In genomic region chr4:3335385-3335784, GRCh38 we compare ENCODE assay signal across 28 cellular contexts. TPM values are rescaled to one million over a fixed set of nuclear protein-coding genes. Genes with fewer than 3 reads are reported as not detected.
DNase-seq lines count a peak whose midpoint lies in the region; ATAC-seq, FAIRE-seq and TF ChIP-seq lines count a peak whose summit lies in the region.
"Had no signal": no experiment of that assay in that cellular context is flagged by ENCODE, and none has a peak within 500 bp of the region (broad histone marks: within the 10 kb centered on the region; RNA-seq: fewer than 3 reads in every experiment).

No MANE protein-coding gene starts in this region.

- no peak for DNase-seq in activated naive CD4-positive, alpha-beta T cell treated with anti-CD3 and anti-CD28 coated beads, Interleukin-2, amount 50 U/mL, for 16 hours
- peak; percentile 61 for DNase-seq in NCI-H2081 treated with DMSO at 0.1 percent for 48 hours (lab: John Stamatoyannopoulos, UW)
- no peak for DNase-seq in neural progenitor cell (ENCODE audit: low spot score)
- DNase-seq in GM12892 (ENCODE audit: insufficient read length), result no peak
- DNase-seq in NOMO-1 treated with DMSO at 0.1 percent for 48 hours (lab: John Stamatoyannopoulos, UW; ENCODE audit: unreplicated experiment), result no peak
- DNase-seq: ACHN; activated CD4-positive, alpha-beta T cell treated with anti-CD3 and anti-CD28 coated beads for 36 hours; activated gamma-delta T cell; cortex of kidney; GOT3; heart right ventricle; Karpas-422; left ventricle myocardium inferior; SHP77 treated with DMSO at 0.1 percent for 48 hours; stimulated activated CD4-positive, alpha-beta T cell treated with anti-CD3 and anti-CD28 coated beads, Interleukin-4, amount 100 ng/mL, for 4 hours; stimulated activated naive CD8-positive, alpha-beta T cell treated with anti-CD3 and anti-CD28 coated beads, Interleukin-15, amount 100 ng/mL, for 72 hours; T-cell; transverse colon had no signal

- no peak overlapping the region for H3K4me3 Mint-ChIP-seq in activated naive CD4-positive, alpha-beta T cell treated with anti-CD3 and anti-CD28 coated beads, Interleukin-2, amount 50 U/mL, for 24 hours
- H3K4me3 Mint-ChIP-seq in brain (peak overlapping the region in 1 of 5 experiments; percentile 45), neural progenitor cell (no peak overlapping the region)
- H3K4me3 Mint-ChIP-seq: activated CD4-positive, alpha-beta T cell treated with anti-CD3 and anti-CD28 coated beads for 36 hours; stimulated activated naive CD8-positive, alpha-beta T cell treated with anti-CD3 and anti-CD28 coated beads, Interleukin-15, amount 100 ng/mL, for 72 hours; T-cell had no signal

- H3K27ac Mint-ChIP-seq in activated naive CD4-positive, alpha-beta T cell treated with anti-CD3 and anti-CD28 coated beads, Interleukin-2, amount 50 U/mL, for 24 hours, result peak overlapping the region; percentile 35
- peak overlapping the region in 4 of 5 experiments; percentile 6 to 77 (median 42) for H3K27ac Mint-ChIP-seq in brain
- H3K27ac Mint-ChIP-seq in neural progenitor cell, result peak overlapping the region; percentile 60
- H3K27ac Mint-ChIP-seq: activated CD4-positive, alpha-beta T cell treated with anti-CD3 and anti-CD28 coated beads for 36 hours; stimulated activated naive CD8-positive, alpha-beta T cell treated with anti-CD3 and anti-CD28 coated beads, Interleukin-15, amount 100 ng/mL, for 72 hours; T-cell had no signal

- H3K9me3 ChIP-seq in neural progenitor cell (ENCODE audit: low read depth), result no peaks in the 10 kb centered on the region
- H3K9me3 ChIP-seq: adrenal gland, heart right ventricle, left ventricle myocardium inferior, neutrophil, transverse colon had no signal

- no peak for TF ChIP-seq CTCF in brain (conservative IDR thresholded peaks at IDR 0.05)
- TF ChIP-seq CTCF in neural progenitor cell (IDR thresholded peaks at IDR 0.05), result no peak

- H3K4me3 ChIP-seq in neural progenitor cell, result no peak overlapping the region
- H3K4me3 ChIP-seq: adrenal gland, heart right ventricle, left ventricle myocardium inferior, smooth muscle cell, transverse colon had no signal

- H3K27ac ChIP-seq in neural progenitor cell, result no peak overlapping the region
- H3K27ac ChIP-seq: adrenal gland, C4-2B, left ventricle myocardium inferior, neutrophil, transverse colon had no signal

- TF ChIP-seq POLR2A in GM12892 (IDR thresholded peaks at IDR 0.05; ENCODE audit: low read depth, low read length), result no peak

- no peak for ATAC-seq in GM21825 (IDR thresholded peaks at IDR 0.05; ENCODE audit: unreplicated experiment)
- ATAC-seq: activated CD4-positive, alpha-beta T cell treated with anti-CD3 and anti-CD28 coated beads for 36 hours; heart right ventricle; stimulated activated naive CD8-positive, alpha-beta T cell treated with anti-CD3 and anti-CD28 coated beads, Interleukin-15, amount 100 ng/mL, for 72 hours; T-cell had no signal

- no peaks in the 10 kb centered on the region for H3F3A ChIP-seq in neural progenitor cell (ENCODE audit: low read depth)

- no peaks in the 10 kb centered on the region for H3K27me3 Mint-ChIP-seq in activated naive CD4-positive, alpha-beta T cell treated with anti-CD3 and anti-CD28 coated beads, Interleukin-2, amount 50 U/mL, for 24 hours
- H3K27me3 Mint-ChIP-seq in brain, result no peaks in the 10 kb centered on the region
- H3K27me3 Mint-ChIP-seq in neural progenitor cell (ENCODE audit: insufficient read depth, low read depth), result peaks cover 4% of the 10 kb centered on the region
- H3K27me3 Mint-ChIP-seq: activated CD4-positive, alpha-beta T cell treated with anti-CD3 and anti-CD28 coated beads for 36 hours; stimulated activated naive CD8-positive, alpha-beta T cell treated with anti-CD3 and anti-CD28 coated beads, Interleukin-15, amount 100 ng/mL, for 72 hours; T-cell had no signal

- peaks cover 2% of the 10 kb centered on the region for H3K36me3 Mint-ChIP-seq in activated naive CD4-positive, alpha-beta T cell treated with anti-CD3 and anti-CD28 coated beads, Interleukin-2, amount 50 U/mL, for 24 hours
- H3K36me3 Mint-ChIP-seq in brain (peaks cover 50% of the 10 kb centered on the region), neural progenitor cell (peaks cover 25% of the 10 kb centered on the region)
- H3K36me3 Mint-ChIP-seq: T-cell had no signal

- no peaks in the 10 kb centered on the region for H3K9me3 Mint-ChIP-seq in activated naive CD4-positive, alpha-beta T cell treated with anti-CD3 and anti-CD28 coated beads, Interleukin-2, amount 50 U/mL, for 24 hours
- peaks cover 4 to 34% (median 8%) of the 10 kb centered on the region in 5 experiments for H3K9me3 Mint-ChIP-seq in brain
- peaks cover 8% of the 10 kb centered on the region for H3K9me3 Mint-ChIP-seq in neural progenitor cell
- H3K9me3 Mint-ChIP-seq: stimulated activated naive CD8-positive, alpha-beta T cell treated with anti-CD3 and anti-CD28 coated beads, Interleukin-15, amount 100 ng/mL, for 72 hours; T-cell had no signal

- no peak overlapping the region for H2AFZ ChIP-seq in neural progenitor cell (replicated peaks)

- no peak for FAIRE-seq in GM12892 (lab: Jason Lieb, UNC)
- FAIRE-seq: bronchial epithelial cell, GM12891, TTC549 had no signal

- H3K79me2 ChIP-seq in neural progenitor cell (ENCODE audit: low read depth), result peaks cover 22% of the 10 kb centered on the region

- H3K9ac ChIP-seq in neural progenitor cell, result no peak overlapping the region

- H3K4me2 ChIP-seq in neural progenitor cell, result no peak overlapping the region
- H3K4me2 ChIP-seq: smooth muscle cell had no signal

- peaks cover 31% of the 10 kb centered on the region for H4K20me1 ChIP-seq in neural progenitor cell (ENCODE audit: low read depth)

- H3K27me3 ChIP-seq in neural progenitor cell, result no peaks in the 10 kb centered on the region
- H3K27me3 ChIP-seq: adrenal gland, heart right ventricle, neutrophil, transverse colon had no signal

- H3K4me1 Mint-ChIP-seq in activated naive CD4-positive, alpha-beta T cell treated with anti-CD3 and anti-CD28 coated beads, Interleukin-2, amount 50 U/mL, for 24 hours, result peaks cover 6% of the 10 kb centered on the region
- H3K4me1 Mint-ChIP-seq in brain (peaks cover 45% of the 10 kb centered on the region), neural progenitor cell (peaks cover 20% of the 10 kb centered on the region)

- H3K36me3 ChIP-seq in neural progenitor cell, result no peaks in the 10 kb centered on the region
- H3K36me3 ChIP-seq: adrenal gland, heart right ventricle, left ventricle myocardium inferior, neutrophil, transverse colon had no signal

- H3K4me1 ChIP-seq in neural progenitor cell, result peaks cover 10% of the 10 kb centered on the region
- H3K4me1 ChIP-seq: adrenal gland had no signal

RNA-seq across cellular contexts. Expression of gene RGS12, which starts 42.6 kb away (rescaled TPM):
- 59.4 TPM for polyA plus RNA-seq in brain (ENCODE audit: insufficient read depth, low read depth, low replicate concordance)
- 36.6 and 140 TPM in 2 replicates for total RNA-seq in neural progenitor cell (ENCODE audit: low replicate concordance)
- polyA plus RNA-seq in GM12892 (2012; ENCODE audit: missing spikeins), result 1.3 TPM
